ENCODE assay signal across 9 cellular contexts in the genomic region with DNA sequence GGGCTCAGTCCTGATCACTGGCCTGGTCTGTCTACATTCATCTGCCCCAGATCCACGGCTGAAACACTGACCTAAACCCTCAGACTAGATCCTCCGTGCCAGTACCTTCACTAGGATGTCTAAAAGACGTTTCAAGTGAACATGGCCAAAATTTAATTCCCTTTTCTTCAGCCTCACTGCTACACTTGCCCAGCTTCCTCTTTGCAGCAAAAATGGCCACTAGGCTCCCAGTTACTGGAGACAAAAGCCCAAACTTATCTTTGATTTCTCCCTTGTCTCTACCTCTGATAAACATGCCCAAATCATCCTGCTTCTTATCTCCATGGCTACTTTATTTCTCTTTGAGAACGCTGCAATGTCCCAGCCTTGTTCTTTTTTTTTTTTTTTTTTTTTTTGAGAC. TPM values are rescaled to one million over a fixed set of nuclear protein-coding genes. Genes with fewer than 3 reads are reported as not detected.
A peak's percentile ranks its signal among the peaks of the same experiment; 100 is the strongest.
DNase-seq lines count a peak whose midpoint lies in the region; ATAC-seq, FAIRE-seq and TF ChIP-seq lines count a peak whose summit lies in the region.
"Had no signal": no experiment of that assay in that cellular context is flagged by ENCODE, and none has a peak within 500 bp of the region (broad histone marks: within the 10 kb centered on the region; RNA-seq: fewer than 3 reads in every experiment).

No MANE protein-coding gene starts in this region.

- 59 to 68% (median 66%) methylated on average over 4 of the region's 4 CpGs for WGBS in adrenal gland, 4 donors

- H3K4me1 ChIP-seq in BLaER1 treated with 17β-estradiol and CSF1 and Interleukin-3, amounts not matched to agents 10 nM and 100 nM = peaks cover 69 to 90% (median 77%) of the 10 kb centered on the region in 10 experiments
- peaks cover 21 to 42% of the 10 kb centered on the region in 2 donors for H3K4me1 ChIP-seq in adrenal gland (replicated peaks in 1 of 2)

- peaks cover 2% of the 10 kb centered on the region for H3K36me3 Mint-ChIP-seq in IgD-negative memory B cell
- peaks cover 7% of the 10 kb centered on the region for H3K36me3 Mint-ChIP-seq in natural killer cell treated with Interleukin-12 subunit alpha and Interleukin-12 subunit beta and Interleukin-15 and Interleukin-18, amount 100 ng/mL, for 72 hours

- no peak for TF ChIP-seq CTCF in adrenal gland (IDR thresholded peaks at IDR 0.05)
- no peak for TF ChIP-seq CTCF in D721Med (IDR thresholded peaks at IDR 0.05; ENCODE audit: insufficient read depth, missing control alignments)

- TF ChIP-seq POLR2A in adrenal gland (IDR thresholded peaks at IDR 0.05) = no peak

- H3K9ac ChIP-seq in BLaER1 treated with 17β-estradiol and CSF1 and Interleukin-3, amounts not matched to agents 10 nM and 100 nM = peak overlapping the region; percentile 85 to 98 (median 95)
- H3K9ac ChIP-seq: SK-N-SH had no signal

- intact Hi-C loops in adrenal gland (cut with DNase I) = no loop called here

- H3K9me3 ChIP-seq in BLaER1 treated with 17β-estradiol and CSF1 and Interleukin-3, amounts not matched to agents 10 nM and 100 nM (replicated peaks in 1 of 11) = no peaks in the 10 kb centered on the region
- no peaks in the 10 kb centered on the region for H3K9me3 ChIP-seq in adrenal gland (replicated peaks in 1 of 3)
- H3K9me3 ChIP-seq: SK-N-SH had no signal

- ATAC-seq in natural killer cell treated with Interleukin-12 subunit alpha and Interleukin-12 subunit beta and Interleukin-15 and Interleukin-18, amount 100 ng/mL, for 72 hours = no peak
- ATAC-seq in HG03196 (IDR thresholded peaks at IDR 0.05; ENCODE audit: unreplicated experiment) = no peak

- peak overlapping the region; percentile 91 to 98 (median 97) for H3K27ac Mint-ChIP-seq in IgD-negative memory B cell
- H3K27ac Mint-ChIP-seq in natural killer cell treated with Interleukin-12 subunit alpha and Interleukin-12 subunit beta and Interleukin-15 and Interleukin-18, amount 100 ng/mL, for 72 hours = peak overlapping the region; percentile 97

- H3K36me3 ChIP-seq in BLaER1 treated with 17β-estradiol and CSF1 and Interleukin-3, amounts not matched to agents 10 nM and 100 nM = peaks cover 10 to 32% (median 26%) of the 10 kb centered on the region in 11 experiments
- H3K36me3 ChIP-seq in adrenal gland (replicated peaks in 1 of 2) = no peaks in the 10 kb centered on the region

- no peak for FAIRE-seq in D721Med (lab: Jason Lieb, UNC)

- no peak for DNase-seq in adrenal gland
- DNase-seq in natural killer cell treated with Interleukin-12 subunit alpha and Interleukin-12 subunit beta and Interleukin-15 and Interleukin-18, amount 100 ng/mL, for 72 hours (ENCODE audit: low spot score) = no peak
- no peak for DNase-seq in D721Med (ENCODE audit: insufficient read length, low spot score)
- DNase-seq in NCI-H2081 (lab: John Stamatoyannopoulos, UW) = no peak
- DNase-seq in NCI-H146 treated with DMSO at 0.1 percent for 48 hours (lab: John Stamatoyannopoulos, UW; ENCODE audit: unreplicated experiment) = no peak
- DNase-seq: SK-N-SH had no signal

- no peaks in the 10 kb centered on the region for H3K27me3 Mint-ChIP-seq in IgD-negative memory B cell
- H3K27me3 Mint-ChIP-seq in natural killer cell treated with Interleukin-12 subunit alpha and Interleukin-12 subunit beta and Interleukin-15 and Interleukin-18, amount 100 ng/mL, for 72 hours = no peaks in the 10 kb centered on the region

- peak overlapping the region; percentile 77 to 92 (median 88); a peak in 19 of 20 replicates for H3K4me3 ChIP-seq in BLaER1 treated with 17β-estradiol and CSF1 and Interleukin-3, amounts not matched to agents 10 nM and 100 nM
- no peak overlapping the region for H3K4me3 ChIP-seq in adrenal gland

- H3K4me3 Mint-ChIP-seq in IgD-negative memory B cell = peak overlapping the region; percentile 88 to 99 (median 92)
- peak overlapping the region; percentile 97 for H3K4me3 Mint-ChIP-seq in natural killer cell treated with Interleukin-12 subunit alpha and Interleukin-12 subunit beta and Interleukin-15 and Interleukin-18, amount 100 ng/mL, for 72 hours

- H3K4me2 ChIP-seq in BLaER1 treated with 17β-estradiol and CSF1 and Interleukin-3, amounts not matched to agents 10 nM and 100 nM = peak overlapping the region; percentile 87 to 100 (median 98)

- peak overlapping the region; percentile 87 to 99 (median 95) for H3K27ac ChIP-seq in BLaER1 treated with 17β-estradiol and CSF1 and Interleukin-3, amounts not matched to agents 10 nM and 100 nM
- peak overlapping the region in 4 of 5 donors; percentile 87 to 98 (median 94) for H3K27ac ChIP-seq in adrenal gland

- H3K4me1 Mint-ChIP-seq in IgD-negative memory B cell = peaks cover 15 to 36% (median 28%) of the 10 kb centered on the region in 3 donors
- peaks cover 54 to 67% of the 10 kb centered on the region in 2 donors for H3K4me1 Mint-ChIP-seq in natural killer cell treated with Interleukin-12 subunit alpha and Interleukin-12 subunit beta and Interleukin-15 and Interleukin-18, amount 100 ng/mL, for 72 hours (ENCODE audit: low read depth in 2 of 2)

- no peaks in the 10 kb centered on the region for H3K9me3 Mint-ChIP-seq in IgD-negative memory B cell
- H3K9me3 Mint-ChIP-seq in natural killer cell treated with Interleukin-12 subunit alpha and Interleukin-12 subunit beta and Interleukin-15 and Interleukin-18, amount 100 ng/mL, for 72 hours = no peaks in the 10 kb centered on the region

- H3K27me3 ChIP-seq in BLaER1 treated with 17β-estradiol and CSF1 and Interleukin-3, amounts not matched to agents 10 nM and 100 nM = peaks cover 0 to 30% (median 12%) of the 10 kb centered on the region in 11 experiments; a peak in 14 of 22 replicates
- no peaks in the 10 kb centered on the region for H3K27me3 ChIP-seq in adrenal gland

- H4K20me1 ChIP-seq in BLaER1 treated with 17β-estradiol and CSF1 and Interleukin-3, amounts not matched to agents 10 nM and 100 nM = peaks cover 30 to 33% (median 31%) of the 10 kb centered on the region in 11 experiments

RNA-seq across cellular contexts. Expression of gene RASSF1, which starts 1.6 kb away (rescaled TPM):
- 155 TPM for polyA plus RNA-seq in IgD-negative memory B cell
- 10 to 100 TPM; 12.4 to 27.4 (median 14.7) TPM for total RNA-seq in adrenal gland
- polyA plus RNA-seq in adrenal gland = 10 to 100 TPM in 2 of 3 donors, 1 to 10 TPM in 1; 9.6 to 26.4 (median 23.5) TPM
- 10 to 100 TPM; 48.2 to 65.4 TPM for total RNA-seq in natural killer cell treated with Interleukin-12 subunit alpha and Interleukin-12 subunit beta and Interleukin-15 and Interleukin-18, amount 100 ng/mL, for 72 hours

RNA-seq across cellular contexts. Expression of gene ZMYND10, which starts 6.5 kb away (rescaled TPM):
- polyA plus RNA-seq in IgD-negative memory B cell = not detected
- total RNA-seq in adrenal gland = under 1 TPM in 5 of 8 donors, not detected in 3; 0.11 to 0.57 (median 0.34) TPM
- polyA plus RNA-seq in adrenal gland = 1 to 10 TPM in 2 of 3 donors, not detected in 1; 1.2 to 1.9 TPM
- 1 to 10 TPM in 1 of 2 donors, under 1 TPM in 1; 0.95 to 1.4 TPM for total RNA-seq in natural killer cell treated with Interleukin-12 subunit alpha and Interleukin-12 subunit beta and Interleukin-15 and Interleukin-18, amount 100 ng/mL, for 72 hours

RNA-seq across cellular contexts. Expression of gene TUSC2, which starts 11.0 kb away (rescaled TPM):
- polyA plus RNA-seq in IgD-negative memory B cell (51.4 TPM), adrenal gland (10 to 100 TPM; 28.8 to 35.5 (median 31.9) TPM)
- total RNA-seq in adrenal gland = 10 to 100 TPM; 29.0 to 64.3 (median 35.6) TPM
- total RNA-seq in natural killer cell treated with Interleukin-12 subunit alpha and Interleukin-12 subunit beta and Interleukin-15 and Interleukin-18, amount 100 ng/mL, for 72 hours = 10 to 100 TPM; 26.9 to 31.9 TPM

RNA-seq across cellular contexts. Expression of gene NPRL2, which starts 11.6 kb away (rescaled TPM):
- polyA plus RNA-seq in IgD-negative memory B cell = 30.4 TPM
- total RNA-seq in adrenal gland = 10 to 100 TPM; 16.9 to 33.3 (median 22.6) TPM
- 10 to 100 TPM; 27.5 to 57.9 (median 45.3) TPM for polyA plus RNA-seq in adrenal gland
- 10 to 100 TPM; 42.3 to 44.6 TPM for total RNA-seq in natural killer cell treated with Interleukin-12 subunit alpha and Interleukin-12 subunit beta and Interleukin-15 and Interleukin-18, amount 100 ng/mL, for 72 hours

RNA-seq across cellular contexts. Expression of gene CYB561D2, which starts 11.7 kb away (rescaled TPM):
- polyA plus RNA-seq in IgD-negative memory B cell (63.3 TPM), adrenal gland (10 to 100 TPM; 13.7 to 26.9 (median 16.8) TPM)
- total RNA-seq in adrenal gland = 10 to 100 TPM; 14.0 to 39.9 (median 28.3) TPM
- total RNA-seq in natural killer cell treated with Interleukin-12 subunit alpha and Interleukin-12 subunit beta and Interleukin-15 and Interleukin-18, amount 100 ng/mL, for 72 hours = 10 to 100 TPM; 36.9 to 38.2 TPM

Comparison
In these comparisons a context has a peak if more than half of its experiments do, and no peak if none do; other contexts are left out.
1. H3K4me3 ChIP-seq: peak in BLaER1 treated with 17β-estradiol and CSF1 and Interleukin-3, amounts not matched to agents 10 nM and 100 nM (10 of 10); none in adrenal gland (0 of 4).